In genomic region chr2:189661957-189662321, GRCh38 we compare ENCODE assay signal across 8 cellular contexts. TPM values are rescaled to one million over a fixed set of nuclear protein-coding genes. Genes with fewer than 3 reads are reported as not detected.
DNase-seq lines count a peak whose midpoint lies in the region; TF ChIP-seq lines count a peak whose summit lies in the region.

No MANE protein-coding gene starts in this region.

- H3K4me1 Mint-ChIP-seq in neural progenitor cell = peaks cover 7% of the 10 kb centered on the region
- peaks cover 45% of the 10 kb centered on the region for H3K4me1 Mint-ChIP-seq in activated naive CD8-positive, alpha-beta T cell treated with anti-CD3 and anti-CD28 coated beads for 36 hours

- DNase-seq in KBM-7 = peak; percentile 11
- no peak for DNase-seq in effector memory CD4-positive, alpha-beta T cell
- DNase-seq in neural progenitor cell (ENCODE audit: low spot score) = no peak
- DNase-seq in KG1 (lab: John Stamatoyannopoulos, UW) = no peak
- DNase-seq in OCI-M2 (lab: John Stamatoyannopoulos, UW; ENCODE audit: unreplicated experiment) = no peak
- no peak for DNase-seq in activated naive CD8-positive, alpha-beta T cell treated with anti-CD3 and anti-CD28 coated beads for 36 hours
- DNase-seq in activated gamma-delta T cell treated with Interleukin-2 at 50 U/mL for 16 hours = no peak

- no peaks in the 10 kb centered on the region for H3K9me3 ChIP-seq in BLaER1 treated with 17β-estradiol and CSF1 and Interleukin-3, amounts not matched to agents 10 nM and 100 nM (replicated peaks in 1 of 11)
- no peaks in the 10 kb centered on the region for H3K9me3 ChIP-seq in effector memory CD4-positive, alpha-beta T cell (ENCODE audit: control insufficient read depth, low read length)
- H3K9me3 ChIP-seq in neural progenitor cell (ENCODE audit: low read depth) = no peaks in the 10 kb centered on the region

- H3K4me1 ChIP-seq in BLaER1 treated with 17β-estradiol and CSF1 and Interleukin-3, amounts not matched to agents 10 nM and 100 nM = peaks cover 23 to 38% (median 30%) of the 10 kb centered on the region in 10 experiments
- peaks cover 37% of the 10 kb centered on the region for H3K4me1 ChIP-seq in effector memory CD4-positive, alpha-beta T cell (ENCODE audit: control insufficient read depth, insufficient read depth, low read length, poor library complexity, severe bottlenecking)
- H3K4me1 ChIP-seq in neural progenitor cell = peaks cover 6% of the 10 kb centered on the region

- H3K9ac ChIP-seq in BLaER1 treated with 17β-estradiol and CSF1 and Interleukin-3, amounts not matched to agents 10 nM and 100 nM = peak overlapping the region; percentile 88 to 98 (median 94)
- peak overlapping the region; percentile 90 for H3K9ac ChIP-seq in neural progenitor cell

- H3K4me3 Mint-ChIP-seq in neural progenitor cell = no peak overlapping the region
- H3K4me3 Mint-ChIP-seq in activated naive CD8-positive, alpha-beta T cell treated with anti-CD3 and anti-CD28 coated beads for 36 hours = no peak overlapping the region

- peaks cover 43% of the 10 kb centered on the region for H3K79me2 ChIP-seq in neural progenitor cell (ENCODE audit: low read depth)

- H4K20me1 ChIP-seq in BLaER1 treated with 17β-estradiol and CSF1 and Interleukin-3, amounts not matched to agents 10 nM and 100 nM = peaks cover 0 to 40% (median 11%) of the 10 kb centered on the region in 11 experiments; a peak in 9 of 22 replicates
- peaks cover 3% of the 10 kb centered on the region for H4K20me1 ChIP-seq in neural progenitor cell (ENCODE audit: low read depth)

- H3K27ac ChIP-seq in BLaER1 treated with 17β-estradiol and CSF1 and Interleukin-3, amounts not matched to agents 10 nM and 100 nM = peak overlapping the region; percentile 79 to 95 (median 92)
- H3K27ac ChIP-seq in effector memory CD4-positive, alpha-beta T cell (ENCODE audit: insufficient read depth, low read length, poor library complexity, severe bottlenecking) = peak overlapping the region; percentile 95
- no peak overlapping the region for H3K27ac ChIP-seq in neural progenitor cell

- no peaks in the 10 kb centered on the region for H3K9me3 Mint-ChIP-seq in neural progenitor cell
- no peaks in the 10 kb centered on the region for H3K9me3 Mint-ChIP-seq in activated naive CD8-positive, alpha-beta T cell treated with anti-CD3 and anti-CD28 coated beads for 36 hours

- no peak for TF ChIP-seq CTCF in neural progenitor cell (IDR thresholded peaks at IDR 0.05)

- in situ Hi-C loops in KBM-7 (cut with MboI; ENCODE audit: low pct_unique_long_range_greater_than_20kb, low sequenced_read_pairs) = no loop called here

- H3K27me3 ChIP-seq in BLaER1 treated with 17β-estradiol and CSF1 and Interleukin-3, amounts not matched to agents 10 nM and 100 nM = no peaks in the 10 kb centered on the region
- no peaks in the 10 kb centered on the region for H3K27me3 ChIP-seq in effector memory CD4-positive, alpha-beta T cell (replicated peaks; ENCODE audit: control insufficient read depth, insufficient read depth, low read length, poor library complexity, severe bottlenecking)
- H3K27me3 ChIP-seq in neural progenitor cell = no peaks in the 10 kb centered on the region

- H3F3A ChIP-seq in neural progenitor cell (ENCODE audit: low read depth) = no peaks in the 10 kb centered on the region

- H3K4me3 ChIP-seq in BLaER1 treated with 17β-estradiol and CSF1 and Interleukin-3, amounts not matched to agents 10 nM and 100 nM = peak overlapping the region; percentile 79 to 97 (median 86)
- H3K4me3 ChIP-seq in effector memory CD4-positive, alpha-beta T cell (ENCODE audit: insufficient read depth, low read depth, low read length, poor library complexity, severe bottlenecking) = peak overlapping the region; percentile 79
- peak overlapping the region; percentile 84 for H3K4me3 ChIP-seq in neural progenitor cell

- peak overlapping the region; percentile 88 for H2AFZ ChIP-seq in neural progenitor cell (replicated peaks)

- H3K36me3 ChIP-seq in BLaER1 treated with 17β-estradiol and CSF1 and Interleukin-3, amounts not matched to agents 10 nM and 100 nM = peaks cover 14 to 39% (median 24%) of the 10 kb centered on the region in 11 experiments
- peaks cover 9% of the 10 kb centered on the region for H3K36me3 ChIP-seq in effector memory CD4-positive, alpha-beta T cell (ENCODE audit: control insufficient read depth, insufficient read depth, low read length)
- H3K36me3 ChIP-seq in neural progenitor cell = no peaks in the 10 kb centered on the region

- no peak overlapping the region for H3K27ac Mint-ChIP-seq in neural progenitor cell
- no peak overlapping the region for H3K27ac Mint-ChIP-seq in activated naive CD8-positive, alpha-beta T cell treated with anti-CD3 and anti-CD28 coated beads for 36 hours

- H3K4me2 ChIP-seq in BLaER1 treated with 17β-estradiol and CSF1 and Interleukin-3, amounts not matched to agents 10 nM and 100 nM = peak overlapping the region; percentile 82 to 96 (median 93)
- peak overlapping the region; percentile 94 for H3K4me2 ChIP-seq in neural progenitor cell

- H3K36me3 Mint-ChIP-seq in neural progenitor cell = peaks cover 8% of the 10 kb centered on the region
- peaks cover 15% of the 10 kb centered on the region for H3K36me3 Mint-ChIP-seq in activated naive CD8-positive, alpha-beta T cell treated with anti-CD3 and anti-CD28 coated beads for 36 hours

- no peaks in the 10 kb centered on the region for H3K27me3 Mint-ChIP-seq in neural progenitor cell (ENCODE audit: insufficient read depth, low read depth)
- no peaks in the 10 kb centered on the region for H3K27me3 Mint-ChIP-seq in activated naive CD8-positive, alpha-beta T cell treated with anti-CD3 and anti-CD28 coated beads for 36 hours

RNA-seq across cellular contexts. Expression of gene ASNSD1, which starts 0.7 kb away (rescaled TPM):
- total RNA-seq in neural progenitor cell (ENCODE audit: low replicate concordance) = 61.3 and 100 TPM in 2 replicates
- 10 to 100 TPM; 56.3 to 57.0 TPM for total RNA-seq in activated naive CD8-positive, alpha-beta T cell treated with anti-CD3 and anti-CD28 coated beads for 36 hours

RNA-seq across cellular contexts. Expression of gene ANKAR, which starts 12.5 kb away (rescaled TPM):
- 5.0 and 12.0 TPM in 2 replicates for total RNA-seq in neural progenitor cell (ENCODE audit: low replicate concordance)
- total RNA-seq in activated naive CD8-positive, alpha-beta T cell treated with anti-CD3 and anti-CD28 coated beads for 36 hours = 1 to 10 TPM; 2.4 TPM
